1 cellular context compared by ENCODE assay signal in the genomic region with DNA sequence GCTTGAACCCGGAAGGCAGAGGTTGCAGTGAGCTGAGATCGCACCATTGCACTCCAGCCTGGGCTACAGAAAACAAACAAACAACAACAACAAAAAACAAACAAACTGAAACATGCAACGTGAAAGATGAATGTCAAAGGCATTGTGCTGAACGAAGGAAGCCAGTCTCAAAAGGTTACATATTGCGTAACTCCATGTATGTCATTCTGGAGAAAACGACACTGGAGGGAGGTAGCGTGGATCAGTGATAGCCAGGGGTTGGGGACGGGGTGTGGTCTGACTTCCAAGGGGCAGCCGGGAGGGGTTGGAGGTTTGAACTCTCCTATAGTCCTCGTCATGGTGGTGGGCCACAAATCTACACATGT.
A peak's percentile ranks its signal among the peaks of the same experiment; 100 is the strongest.
TF ChIP-seq lines count a peak whose summit lies in the region.

No MANE protein-coding gene starts in this region.

TF ChIP-seq in H1, 55 proteins besides CTCF, POLR2A, EP300 and RAD21:
- TF ChIP-seq, protein P1, sequence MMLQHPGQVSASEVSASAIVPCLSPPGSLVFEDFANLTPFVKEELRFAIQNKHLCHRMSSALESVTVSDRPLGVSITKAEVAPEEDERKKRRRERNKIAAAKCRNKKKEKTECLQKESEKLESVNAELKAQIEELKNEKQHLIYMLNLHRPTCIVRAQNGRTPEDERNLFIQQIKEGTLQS (IDR thresholded peaks at IDR 0.05; ENCODE audit: insufficient read depth, low read depth, low read length) = no peak
- TF ChIP-seq CEBPB (IDR thresholded peaks at IDR 0.05; ENCODE audit: low read depth, low read length) = peak; percentile 88
TF ChIP-seq in H1: peak in this region for 1.
